ENCODE assay signal across 16 cellular contexts in the genomic region with DNA sequence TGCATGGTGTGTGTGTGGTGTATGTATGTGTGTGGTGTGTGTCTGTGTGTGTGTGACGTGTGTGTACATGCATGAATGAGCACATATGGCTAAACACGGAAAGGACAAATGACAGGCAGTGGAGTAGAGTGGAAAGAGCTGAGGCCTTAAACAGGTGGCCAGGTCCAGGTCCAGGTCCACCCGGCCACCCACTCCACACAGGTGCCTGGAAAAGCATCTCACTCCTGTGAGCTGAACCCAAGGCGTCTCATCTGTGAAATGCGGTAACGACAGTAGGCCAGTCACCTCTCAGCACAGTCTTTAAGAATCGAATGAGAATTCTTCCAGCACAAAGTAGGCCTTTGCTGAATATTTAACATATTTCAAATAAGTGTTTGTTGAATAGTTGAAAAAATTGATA. TPM values are rescaled to one million over a fixed set of nuclear protein-coding genes. Genes with fewer than 3 reads are reported as not detected.
A peak's percentile ranks its signal among the peaks of the same experiment; 100 is the strongest.
DNase-seq lines count a peak whose midpoint lies in the region; ATAC-seq, FAIRE-seq and TF ChIP-seq lines count a peak whose summit lies in the region.
"Had no signal": no experiment of that assay in that cellular context is flagged by ENCODE, and none has a peak within 500 bp of the region (broad histone marks: within the 10 kb centered on the region; RNA-seq: fewer than 3 reads in every experiment).

No MANE protein-coding gene starts in this region.

- POLR2A ChIA-PET in HepG2 (lab: Yijun Ruan, JAX), result no interaction called here
- POLR2A ChIA-PET in H1 (lab: Charles Lee; ENCODE audit: partially characterized antibody), result interaction anchor here (1.6 kb wide), 1 partner anchor 8 kb away, joined by 3 read pairs; no protein-coding TSS in a partner anchor

- H4K20me1 ChIP-seq in HepG2 (ENCODE audit: insufficient read depth, low read length) (no peaks in the 10 kb centered on the region), H1 (replicated peaks in 1 of 2; ENCODE audit: control insufficient read depth in 1 of 2, insufficient read depth in 2 of 2, low read length in 2 of 2) (peaks cover 0 to 5% of the 10 kb centered on the region in 2 experiments)

- H3K23me2 ChIP-seq in H1 (ENCODE audit: low read depth, low read length), result peaks cover 6% of the 10 kb centered on the region; the same call in 1 of the 2 replicates

- TF ChIP-seq RAD21 in HepG2 (CRISPR knock-in tag; IDR thresholded peaks at IDR 0.05) (no peak), H1 (IDR thresholded peaks at IDR 0.05 in 1 of 2, conservative IDR thresholded peaks at IDR 0.05 in 1 of 2; ENCODE audit: low read depth in 2 of 2, low read length in 2 of 2) (no peak)

- TF ChIP-seq POLR2A in HepG2 (IDR thresholded peaks at IDR 0.05; ENCODE audit: insufficient read depth in 1 of 2, low read depth in 2 of 2, low read length in 2 of 2) (no peak), right lobe of liver (IDR thresholded peaks at IDR 0.05) (no peak), H1 (IDR thresholded peaks at IDR 0.05; ENCODE audit: control extremely low read depth in 1 of 2, low read depth in 2 of 2, low read length in 2 of 2) (no peak)

- 0 out of 5 replicates have a peak, but pooled peaks cover 0 to 3% of the 10 kb centered on the region in 2 experiments for H3K27me3 ChIP-seq in HepG2 (ENCODE audit: control insufficient read depth in 1 of 2, insufficient read depth in 2 of 2, low read length in 2 of 2)
- H3K27me3 ChIP-seq in right lobe of liver, result no peaks in the 10 kb centered on the region
- no peaks in the 10 kb centered on the region for H3K27me3 ChIP-seq in H1 (replicated peaks in 1 of 4; ENCODE audit: control insufficient read depth in 3 of 4, extremely low read depth in 1 of 4, insufficient read depth in 3 of 4, low read length in 3 of 4)
- H3K27me3 ChIP-seq in neuronal stem cell (ENCODE audit: control insufficient read depth in 3 of 3, insufficient read depth in 3 of 3, low read depth in 1 of 3, low read length in 3 of 3), result peaks cover 0 to 3% (median 0%) of the 10 kb centered on the region in 3 experiments
- no peaks in the 10 kb centered on the region for H3K27me3 ChIP-seq in tibial artery

- BruUV-seq in HepG2 (replicated peaks; lab: Mats Ljungman, UMichigan), result no TSS peak

- H3K27ac ChIP-seq in HepG2 (ENCODE audit: extremely low read length, insufficient read depth, low read length) (no peak overlapping the region), right lobe of liver (no peak overlapping the region), H1 (ENCODE audit: low read depth, low read length) (no peak overlapping the region), neuronal stem cell (replicated peaks; ENCODE audit: low read length) (no peak overlapping the region), tibial artery (peak overlapping the region; percentile 79 to 89)

- H3K4me1 ChIP-seq in HepG2 (ENCODE audit: insufficient read depth, low read length) (no peaks in the 10 kb centered on the region), right lobe of liver (no peaks in the 10 kb centered on the region), H1 (replicated peaks in 1 of 4; ENCODE audit: control insufficient read depth in 3 of 4, insufficient read depth in 4 of 4, low read length in 3 of 4) (peaks cover 0 to 6% (median 3%) of the 10 kb centered on the region in 4 experiments; a peak in 3 of 7 replicates), neuronal stem cell (ENCODE audit: control insufficient read depth in 2 of 2, insufficient read depth in 1 of 2, low read depth in 1 of 2, low read length in 2 of 2) (peaks cover 0 to 4% of the 10 kb centered on the region in 2 donors), tibial artery (peaks cover 0 to 78% (median 50%) of the 10 kb centered on the region in 4 donors)

- TF ChIP-seq CTCF in HepG2 (CRISPR knock-in tag; IDR thresholded peaks at IDR 0.05) (no peak), right lobe of liver (IDR thresholded peaks at IDR 0.05) (no peak), H1 (IDR thresholded peaks at IDR 0.05; ENCODE audit: control extremely low read depth in 1 of 3, insufficient read depth in 1 of 3, low read depth in 1 of 3, low read length in 3 of 3) (no peak), tibial artery (IDR thresholded peaks at IDR 0.05) (no peak)

- no peak overlapping the region for H3K23ac ChIP-seq in H1 (ENCODE audit: insufficient read length)
- H3K23ac ChIP-seq in neuronal stem cell (ENCODE audit: low read depth, low read length, poor library complexity), result peak overlapping the region; percentile 61

- in situ Hi-C loops in HepG2 (cut with HindIII; ENCODE audit: extremely low pct_ligation_motif_present, low pct_unique_long_range_greater_than_20kb), result no loop called here

- H3K14ac ChIP-seq in H1 (ENCODE audit: insufficient read length), result no peak overlapping the region
- H3K14ac ChIP-seq in neuronal stem cell (ENCODE audit: low read length), result peak overlapping the region; percentile 94

- no peak for ATAC-seq in HepG2
- ATAC-seq in right lobe of liver, result no peak
- no peak for ATAC-seq in GM21825 (IDR thresholded peaks at IDR 0.05; ENCODE audit: unreplicated experiment)

- H3K56ac ChIP-seq in H1 (replicated peaks; ENCODE audit: insufficient read length, low read depth, low read length), result peak overlapping the region; percentile 22

- H3K79me1 ChIP-seq in H1 (ENCODE audit: low read depth, low read length) (no peaks in the 10 kb centered on the region; the same call in 1 of the 2 replicates), neuronal stem cell (ENCODE audit: low read depth, low read length) (no peaks in the 10 kb centered on the region)

- peak overlapping the region; percentile 67 for H4K91ac ChIP-seq in H1 (replicated peaks; ENCODE audit: insufficient read length, low read length)
- no peak overlapping the region for H4K91ac ChIP-seq in neuronal stem cell (ENCODE audit: low read depth, low read length, poor library complexity)

- WGBS in HepG2 (ENCODE audit: low lambda C conversion rate), result 56% methylated on average over 7 of the region's 7 CpGs
- 71% methylated on average over 6 of the region's 7 CpGs for whole genome bisulfite sequencing in right lobe of liver (ENCODE audit: insufficient coverage, low coverage, low lambda C conversion rate, missing lambda C conversion rate)
- WGBS in H1 (ENCODE audit: extremely low coverage in 1 of 2, insufficient coverage in 1 of 2, insufficient read length in 1 of 2, insufficient replicate concordance in 2 of 2, low coverage in 1 of 2, low lambda C conversion rate in 2 of 2, missing lambda C conversion rate in 1 of 2), 2 experiments, result 81% methylated on average over 7 of the region's 7 CpGs; no CpG with 5 or more reads in 1 of the 2 experiments
- WGBS in neuronal stem cell (ENCODE audit: extremely low coverage in 2 of 2, insufficient read length in 2 of 2, insufficient replicate concordance in 1 of 2), 2 donors, result no CpG with 5 or more reads among the region's 7 CpGs

- H2BK120ac ChIP-seq in H1 (replicated peaks; ENCODE audit: low read depth, low read length) (no peak overlapping the region), neuronal stem cell (ENCODE audit: low read depth, low read length) (no peak overlapping the region)

- H3K4me2 ChIP-seq in HepG2 (ENCODE audit: low read depth, low read length), result no peak overlapping the region
- no peak overlapping the region for H3K4me2 ChIP-seq in H1 (ENCODE audit: insufficient read depth in 1 of 2, low read depth in 2 of 2, low read length in 2 of 2)
- no peak overlapping the region for H3K4me2 ChIP-seq in neuronal stem cell (ENCODE audit: insufficient read depth, low read length, poor library complexity, severe bottlenecking)

- H3K36me3 ChIP-seq in HepG2 (replicated peaks in 1 of 2; ENCODE audit: control insufficient read depth in 1 of 2, insufficient read depth in 2 of 2, low read length in 2 of 2) (no peaks in the 10 kb centered on the region), right lobe of liver (no peaks in the 10 kb centered on the region), H1 (ENCODE audit: control insufficient read depth in 2 of 4, insufficient read depth in 4 of 4, low read length in 3 of 4) (no peaks in the 10 kb centered on the region; a peak in 1 of 8 replicates), neuronal stem cell (replicated peaks in 1 of 2; ENCODE audit: control insufficient read depth in 2 of 2, insufficient read depth in 2 of 2, low read length in 2 of 2) (no peaks in the 10 kb centered on the region), tibial artery (no peaks in the 10 kb centered on the region)
- H3K36me3 ChIP-seq: BLaER1 treated with 17β-estradiol and CSF1 and Interleukin-3, amounts not matched to agents 10 nM and 100 nM had no signal

- TF ChIP-seq EP300 in HepG2 (IDR thresholded peaks at IDR 0.05; ENCODE audit: low read depth in 2 of 2, low read length in 2 of 2) (no peak), HepG2 (CRISPR knock-in tag; IDR thresholded peaks at IDR 0.05; ENCODE audit: borderline replicate concordance) (no peak), H1 (IDR thresholded peaks at IDR 0.05; ENCODE audit: borderline replicate concordance in 1 of 2, low read depth in 2 of 2, low read length in 2 of 2) (no peak)

- no peak overlapping the region for H4K8ac ChIP-seq in H1 (ENCODE audit: extremely low read depth, insufficient read depth, low read length)
- peak overlapping the region; percentile 84 for H4K8ac ChIP-seq in neuronal stem cell (ENCODE audit: low read depth, low read length)

- no peak overlapping the region for H2AFZ ChIP-seq in HepG2 (ENCODE audit: low read length)
- H2AFZ ChIP-seq in H1 (ENCODE audit: low read length), result no peak overlapping the region
- H2AFZ ChIP-seq in neuronal stem cell (ENCODE audit: low read length), result no peak overlapping the region

- no peak overlapping the region for H2BK15ac ChIP-seq in H1 (ENCODE audit: low read length)
- H2BK15ac ChIP-seq in neuronal stem cell (ENCODE audit: low read length), result no peak overlapping the region

- no peak overlapping the region for H2BK20ac ChIP-seq in H1 (ENCODE audit: low read length)

- H2BK5ac ChIP-seq in H1 (ENCODE audit: low read depth, low read length) (0 out of 2 replicates have a peak overlapping the region, but pooled peaks have one; percentile 64), neuronal stem cell (ENCODE audit: low read length) (no peak overlapping the region)

- H3K9me3 ChIP-seq in HepG2 (ENCODE audit: low read length) (no peaks in the 10 kb centered on the region), right lobe of liver (no peaks in the 10 kb centered on the region), H1 (ENCODE audit: insufficient read depth in 2 of 2, low read depth in 1 of 2, low read length in 1 of 2) (no peaks in the 10 kb centered on the region), neuronal stem cell (replicated peaks in 1 of 2; ENCODE audit: control insufficient read depth in 2 of 2, insufficient read depth in 1 of 2, low read depth in 1 of 2, low read length in 2 of 2) (no peaks in the 10 kb centered on the region), tibial artery (no peaks in the 10 kb centered on the region)
- H3K9me3 ChIP-seq: BLaER1 treated with 17β-estradiol and CSF1 and Interleukin-3, amounts not matched to agents 10 nM and 100 nM had no signal

- H3K79me2 ChIP-seq in HepG2 (ENCODE audit: insufficient read depth, low read length) (no peaks in the 10 kb centered on the region), H1 (ENCODE audit: control insufficient read depth in 1 of 2, insufficient read depth in 2 of 2, low read length in 2 of 2) (no peaks in the 10 kb centered on the region)

- CTCF ChIA-PET in HepG2 (lab: Yijun Ruan, JAX; ENCODE audit: low intra/inter-chr PET ratio, low total read pairs) (no interaction called here), H1 (lab: Charles Lee; ENCODE audit: partially characterized antibody) (no interaction called here)

- H2AK5ac ChIP-seq in H1 (ENCODE audit: low read depth, low read length) (peak overlapping the region; percentile 99), neuronal stem cell (ENCODE audit: low read depth, low read length) (no peak overlapping the region)

- H4K5ac ChIP-seq in H1 (ENCODE audit: insufficient read length, low read depth, low read length), result no peak overlapping the region

- H3K18ac ChIP-seq in H1 (ENCODE audit: extremely low read depth, low read length) (no peak overlapping the region), neuronal stem cell (ENCODE audit: low read length) (no peak overlapping the region)

- DNase-seq in HepG2 (ENCODE audit: low spot score) (no peak), right lobe of liver (no peak), H1 (ENCODE audit: low read depth in 1 of 2, low spot score in 2 of 2) (no peak), neuronal stem cell (ENCODE audit: low spot score) (no peak), tibial artery (peak in 1 of 2 donors; percentile 56), NCI-H128 (lab: John Stamatoyannopoulos, UW; ENCODE audit: unreplicated experiment) (no peak), cardiac septum (ENCODE audit: low spot score) (no peak)
- DNase-seq: 8988T; AML-193; CD4-positive, CD25-positive, alpha-beta regulatory T cell; DMS53; GOT3; HCEC 1CT; HFFc6 had no signal

- no peak overlapping the region for H3K9ac ChIP-seq in HepG2 (ENCODE audit: insufficient read depth, low read depth, low read length)
- no peak overlapping the region for H3K9ac ChIP-seq in H1 (replicated peaks in 1 of 4; ENCODE audit: extremely low read depth in 1 of 4, low read depth in 3 of 4, low read length in 3 of 4)
- no peak overlapping the region for H3K9ac ChIP-seq in neuronal stem cell (ENCODE audit: low read depth, low read length, poor library complexity)
- H3K9ac ChIP-seq: BLaER1 treated with 17β-estradiol and CSF1 and Interleukin-3, amounts not matched to agents 10 nM and 100 nM had no signal

- H3K4ac ChIP-seq in H1 (replicated peaks; ENCODE audit: insufficient read length, low read depth, low read length) (no peak overlapping the region), neuronal stem cell (ENCODE audit: low read length) (no peak overlapping the region)

- FAIRE-seq in HepG2 (lab: Jason Lieb, UNC) (no peak), H1 (lab: Jason Lieb, UNC) (no peak)

- no peak overlapping the region; the same call in 1 of the 2 replicates for H2BK12ac ChIP-seq in H1 (ENCODE audit: low read depth, low read length)
- no peak overlapping the region for H2BK12ac ChIP-seq in neuronal stem cell (ENCODE audit: low read length)

- intact Hi-C loops in HepG2 (cut with micrococcal nuclease; ENCODE audit: unreplicated experiment), result no loop called here
- intact Hi-C loops in right lobe of liver (cut with DNase I), result no loop called here
- intact Hi-C loops in tibial artery (cut with DNase I; ENCODE audit: low total_unique reads), result no loop called here
- intact Hi-C loops in cardiac septum (cut with DNase I), result no loop called here

- H3K4me3 ChIP-seq in HepG2 (replicated peaks in 1 of 3; ENCODE audit: insufficient read depth in 1 of 3, low read depth in 2 of 3, low read length in 3 of 3) (no peak overlapping the region), right lobe of liver (no peak overlapping the region), H1 (ENCODE audit: extremely low read depth in 1 of 4, insufficient read depth in 2 of 4, low read depth in 3 of 4, low read length in 4 of 4) (no peak overlapping the region), neuronal stem cell (ENCODE audit: low read length in 2 of 2) (peak overlapping the region in 1 of 2 donors; percentile 66), tibial artery (no peak overlapping the region)
- H3K4me3 ChIP-seq: BLaER1 treated with 17β-estradiol and CSF1 and Interleukin-3, amounts not matched to agents 10 nM and 100 nM had no signal

RNA-seq across cellular contexts. Expression of a gene that starts 58.7 kb away (rescaled TPM):
- total RNA-seq in HepG2 (2016; rRNA removed; fragmentation: Illumina TruSeq; extraction: Trizol), result 0.36 and 0.58 TPM in 2 replicates
- 0.10 and 0.18 TPM in 2 replicates for total RNA-seq in HepG2 (2016; cell fraction: cytosol; rRNA removed; fragmentation: Illumina TruSeq; extraction: Trizol; ENCODE audit: low read depth)
- 0.31 and 0.87 TPM in 2 replicates for total RNA-seq in HepG2 (2016; cell fraction: insoluble cytoplasmic fraction; rRNA removed; fragmentation: Illumina TruSeq; extraction: Trizol)
- 0.22 and 0.24 TPM in 2 replicates for total RNA-seq in HepG2 (2016; cell fraction: membrane; rRNA removed; fragmentation: Illumina TruSeq; extraction: Trizol)
- total RNA-seq in HepG2 (2016; cell fraction: nucleus; rRNA removed; fragmentation: Illumina TruSeq; extraction: Trizol), result 0.50 and 0.65 TPM in 2 replicates
- 3.3 and 4.2 TPM in 2 replicates for polyA plus RNA-seq in HepG2 (2011; rRNA removed)
- polyA plus RNA-seq in HepG2 (2011; cell fraction: cytosol; rRNA removed), result 1.8 and 3.2 TPM in 2 replicates
- 6.5 and 9.3 TPM in 2 replicates for polyA plus RNA-seq in HepG2 (2011; cell fraction: nucleus; rRNA removed)
- polyA plus RNA-seq in HepG2 (2012), result 2.9 and 4.6 TPM in 2 replicates
- 0.03 and 0.19 TPM in 2 replicates for polyA plus RNA-seq in HepG2 (2016; cell fraction: cytosol; fragmentation: Illumina TruSeq; extraction: Trizol; ENCODE audit: low read depth)
- 0.15 and 0.17 TPM in 2 replicates for polyA plus RNA-seq in HepG2 (2016; cell fraction: insoluble cytoplasmic fraction; fragmentation: Illumina TruSeq; extraction: Trizol; ENCODE audit: low read depth)
- 0.16 and 0.19 TPM in 2 replicates for polyA plus RNA-seq in HepG2 (2016; cell fraction: membrane; fragmentation: Illumina TruSeq; extraction: Trizol; ENCODE audit: low read depth)
- 0.79 and 1.4 TPM in 2 replicates for polyA plus RNA-seq in HepG2 (2016; cell fraction: nucleus; fragmentation: Illumina TruSeq; extraction: Trizol; ENCODE audit: insufficient read depth, low read depth)
- 7.3 TPM in 1 of 2 replicates, not detected in the other for polyA minus RNA-seq in HepG2 (2011; rRNA and poly(A)+ RNA removed; ENCODE audit: low replicate concordance)
- polyA minus RNA-seq in HepG2 (2011; cell fraction: cytosol; rRNA and poly(A)+ RNA removed), result 1.4 and 2.0 TPM in 2 replicates
- polyA minus RNA-seq in HepG2 (2011; cell fraction: nucleus; rRNA and poly(A)+ RNA removed), result 6.1 and 13.8 TPM in 2 replicates
- under 1 TPM; 0.15 to 1.00 (median 0.34) TPM for total RNA-seq in right lobe of liver
- total RNA-seq in H1 (2021; fragmentation: NEBNext Ultra II Directional; extraction: Animal tissue kit (Norgen Biotek cat#: 25700)), result 2.8 and 3.4 TPM in 2 replicates
- polyA plus RNA-seq in H1 (2011; rRNA removed), result 1.4 and 2.0 TPM in 2 replicates
- polyA plus RNA-seq in H1 (2011; cell fraction: cytosol; rRNA removed), result 1.5 TPM
- polyA plus RNA-seq in H1 (2011; cell fraction: nucleus; rRNA removed), result 2.8 TPM
- polyA plus RNA-seq in H1 (2012, experiment 1 of 2), result 2.0 to 2.7 TPM (median 2.5 TPM) in 4 replicates
- polyA plus RNA-seq in H1 (2012, experiment 2 of 2), result 1.3 TPM
- 1.7 TPM for polyA plus RNA-seq in H1 (2013, experiment 1 of 2)
- 1.8 TPM for polyA plus RNA-seq in H1 (2013, experiment 2 of 2)
- polyA minus RNA-seq in H1 (2011; rRNA and poly(A)+ RNA removed), result 4.0 and 4.1 TPM in 2 replicates
- 2.3 TPM for polyA minus RNA-seq in H1 (2011; cell fraction: cytosol; rRNA and poly(A)+ RNA removed)
- 3.2 TPM for polyA minus RNA-seq in H1 (2011; cell fraction: nucleus; rRNA and poly(A)+ RNA removed)
- polyA plus RNA-seq in neuronal stem cell (2013, experiment 1 of 2), result 0.68 TPM
- 0.68 TPM for polyA plus RNA-seq in neuronal stem cell (2013, experiment 2 of 2)
- 0.94 TPM for total RNA-seq in cardiac septum

Comparison
In these comparisons a context has a peak if more than half of its experiments do, and no peak if none do; other contexts are left out.
1. H3K27ac ChIP-seq: peak in tibial artery (2 of 2); none in HepG2 (single experiment), right lobe of liver (0 of 3), H1 (single experiment) and neuronal stem cell (single experiment).